1 cellular context compared by ENCODE assay signal in the genomic region with DNA sequence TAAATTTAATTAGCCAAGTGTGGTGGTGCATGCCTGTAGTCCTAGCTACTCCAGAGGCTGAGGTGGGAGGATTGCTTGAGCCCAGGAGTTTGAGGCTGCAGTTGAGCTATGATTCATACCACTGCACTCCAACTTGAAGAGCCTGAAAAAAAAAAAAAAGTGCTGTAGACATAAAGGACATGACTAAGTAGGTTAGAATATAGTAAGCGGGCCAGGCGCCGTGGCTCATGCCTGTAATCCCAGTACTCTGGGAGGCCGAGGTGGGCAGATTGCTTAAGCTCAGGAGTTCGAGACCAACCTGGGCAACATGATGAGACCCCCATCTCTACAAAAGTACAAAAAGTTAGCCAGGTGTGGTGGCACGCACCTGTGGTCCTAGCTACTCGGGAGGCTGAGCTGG.
TF ChIP-seq lines count a peak whose summit lies in the region.

No MANE protein-coding gene starts in this region.

TF ChIP-seq in HepG2, 621 proteins besides CTCF, POLR2A, EP300 and RAD21:
- TF ChIP-seq, protein P1, sequence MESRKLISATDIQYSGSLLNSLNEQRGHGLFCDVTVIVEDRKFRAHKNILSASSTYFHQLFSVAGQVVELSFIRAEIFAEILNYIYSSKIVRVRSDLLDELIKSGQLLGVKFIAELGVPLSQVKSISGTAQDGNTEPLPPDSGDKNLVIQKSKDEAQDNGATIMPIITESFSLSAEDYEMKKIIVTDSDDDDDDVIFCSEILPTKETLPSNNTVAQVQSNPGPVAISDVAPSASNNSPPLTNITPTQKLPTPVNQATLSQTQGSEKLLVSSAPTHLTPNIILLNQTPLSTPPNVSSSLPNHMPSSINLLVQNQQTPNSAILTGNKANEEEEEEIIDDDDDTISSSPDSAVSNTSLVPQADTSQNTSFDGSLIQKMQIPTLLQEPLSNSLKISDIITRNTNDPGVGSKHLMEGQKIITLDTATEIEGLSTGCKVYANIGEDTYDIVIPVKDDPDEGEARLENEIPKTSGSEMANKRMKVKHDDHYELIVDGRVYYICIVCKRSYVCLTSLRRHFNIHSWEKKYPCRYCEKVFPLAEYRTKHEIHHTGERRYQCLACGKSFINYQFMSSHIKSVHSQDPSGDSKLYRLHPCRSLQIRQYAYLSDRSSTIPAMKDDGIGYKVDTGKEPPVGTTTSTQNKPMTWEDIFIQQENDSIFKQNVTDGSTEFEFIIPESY (CRISPR knock-in tag; IDR thresholded peaks at IDR 0.05): peak; percentile 86
